In genomic region chr3:193882091-193882490, GRCh38 we compare ENCODE assay signal across 13 cellular contexts.
DNase-seq lines count a peak whose midpoint lies in the region; ATAC-seq and TF ChIP-seq lines count a peak whose summit lies in the region.
"Had no signal": no experiment of that assay in that cellular context is flagged by ENCODE, and none has a peak within 500 bp of the region (broad histone marks: within the 10 kb centered on the region; RNA-seq: fewer than 3 reads in every experiment).

No MANE protein-coding gene starts in this region.

- no peaks in the 10 kb centered on the region for H4K20me1 ChIP-seq in PC-9 (ENCODE audit: insufficient read depth)

- H3K36me3 ChIP-seq in PC-9 (ENCODE audit: low read depth) (no peaks in the 10 kb centered on the region), mucosa of stomach (ENCODE audit: control insufficient read depth, insufficient read depth, low read length) (no peaks in the 10 kb centered on the region), heart left ventricle (no peaks in the 10 kb centered on the region)

- no peaks in the 10 kb centered on the region for H3K27me3 ChIP-seq in PC-9 (ENCODE audit: insufficient read depth, low read depth)
- no peaks in the 10 kb centered on the region for H3K27me3 ChIP-seq in mucosa of stomach (ENCODE audit: control insufficient read depth, insufficient read depth, low read length)
- peaks cover 0 to 3% (median 0%) of the 10 kb centered on the region in 9 donors for H3K27me3 ChIP-seq in heart left ventricle

- no peaks in the 10 kb centered on the region for H3K79me2 ChIP-seq in PC-9 (ENCODE audit: low read depth)

- H3K4me3 ChIP-seq in PC-9 (no peak overlapping the region), mucosa of stomach (ENCODE audit: low read length) (no peak overlapping the region), heart left ventricle (no peak overlapping the region)

- BruUV-seq in PC-9 (replicated peaks; lab: Mats Ljungman, UMichigan), result no TSS peak

- CTCF ChIA-PET in PC-9 (lab: Charles Lee), result no interaction called here

- H3K4me1 Mint-ChIP-seq in type B pancreatic cell (ENCODE audit: unreplicated experiment), result peaks cover 64% of the 10 kb centered on the region

- H3K27ac ChIP-seq in PC-9 (peak overlapping the region; percentile 81), heart left ventricle (no peak overlapping the region)
- H3K27ac ChIP-seq: C4-2B had no signal

- TF ChIP-seq POLR2A in heart left ventricle (IDR thresholded peaks at IDR 0.05), result no peak

- H3K9ac ChIP-seq in mucosa of stomach (ENCODE audit: low read length), result peak overlapping the region; percentile 19

- no peak overlapping the region for H2AFZ ChIP-seq in PC-9

- no peaks in the 10 kb centered on the region for H3K9me3 ChIP-seq in PC-9 (ENCODE audit: insufficient read depth, low read depth)
- H3K9me3 ChIP-seq in mucosa of stomach (ENCODE audit: control insufficient read depth, low read length), result no peaks in the 10 kb centered on the region
- H3K9me3 ChIP-seq in heart left ventricle, result peaks cover 0 to 14% (median 0%) of the 10 kb centered on the region in 12 donors

- no peaks in the 10 kb centered on the region for H3K9me2 ChIP-seq in PC-9 (ENCODE audit: insufficient read depth)

- peak overlapping the region; percentile 89 for H3K27ac Mint-ChIP-seq in type B pancreatic cell
- H3K27ac Mint-ChIP-seq: CD4-positive, alpha-beta T cell; H9 had no signal

- peaks cover 95% of the 10 kb centered on the region for H3K4me1 ChIP-seq in PC-9 (replicated peaks; ENCODE audit: insufficient read depth)
- peaks cover 70% of the 10 kb centered on the region for H3K4me1 ChIP-seq in mucosa of stomach (ENCODE audit: control insufficient read depth, insufficient read depth, low read length)
- no peaks in the 10 kb centered on the region for H3K4me1 ChIP-seq in heart left ventricle

- intact Hi-C loops in PC-9 (cut with micrococcal nuclease; ENCODE audit: unreplicated experiment) (loop anchor here (2.0 kb wide), 1 partner anchor 51 kb away; no protein-coding TSS in a partner anchor), heart left ventricle (cut with DNase I) (no loop called here)

- ATAC-seq in GM19467 (IDR thresholded peaks at IDR 0.05; ENCODE audit: unreplicated experiment) (no peak), heart left ventricle (no peak)

- H3K4me2 ChIP-seq in PC-9, result peak overlapping the region; percentile 36; the same call in 1 of the 2 replicates

- POLR2A ChIA-PET in PC-9 (lab: Charles Lee; ENCODE audit: unreplicated experiment), result interaction anchor here (0.5 to 1.0 kb wide), 4 partner anchors 10 to 441 kb away, joined by 3 to 7 read pairs (median 4); no protein-coding TSS in a partner anchor

- DNase-seq in PC-9 (no peak), type B pancreatic cell (ENCODE audit: extremely low spot score, unreplicated experiment) (no peak), heart left ventricle (no peak), UCSD-AML1 (lab: John Stamatoyannopoulos, UW; ENCODE audit: unreplicated experiment) (no peak)
- DNase-seq: ACHN; CD4-positive, alpha-beta T cell; DMS79 treated with DMSO at 0.1 percent for 48 hours; GF-D8; GOT3; H9 had no signal

- H3K9me3 Mint-ChIP-seq in type B pancreatic cell, result peaks cover 6% of the 10 kb centered on the region
- H3K9me3 Mint-ChIP-seq: CD4-positive, alpha-beta T cell had no signal

- peaks cover 4% of the 10 kb centered on the region for H3K36me3 Mint-ChIP-seq in type B pancreatic cell

- H3K4me3 Mint-ChIP-seq in type B pancreatic cell, result no peak overlapping the region
- H3K4me3 Mint-ChIP-seq: CD4-positive, alpha-beta T cell; H9 had no signal

- peaks cover 79% of the 10 kb centered on the region for H3F3A ChIP-seq in PC-9 (ENCODE audit: insufficient read depth, low read depth)

- 92 to 96% (median 95%) methylated on average over 6 of the region's 6 CpGs for WGBS in heart left ventricle, 4 donors

- no peak for TF ChIP-seq CTCF in PC-9 (conservative IDR thresholded peaks at IDR 0.05)
- TF ChIP-seq CTCF in type B pancreatic cell (conservative IDR thresholded peaks at IDR 0.05), result no peak
- TF ChIP-seq CTCF in heart left ventricle (IDR thresholded peaks at IDR 0.05), result no peak

- H3K27me3 Mint-ChIP-seq in type B pancreatic cell, result no peaks in the 10 kb centered on the region
- H3K27me3 Mint-ChIP-seq: CD4-positive, alpha-beta T cell had no signal
